Comparison of ENCODE assay signal across 28 cellular contexts in the genomic region with DNA sequence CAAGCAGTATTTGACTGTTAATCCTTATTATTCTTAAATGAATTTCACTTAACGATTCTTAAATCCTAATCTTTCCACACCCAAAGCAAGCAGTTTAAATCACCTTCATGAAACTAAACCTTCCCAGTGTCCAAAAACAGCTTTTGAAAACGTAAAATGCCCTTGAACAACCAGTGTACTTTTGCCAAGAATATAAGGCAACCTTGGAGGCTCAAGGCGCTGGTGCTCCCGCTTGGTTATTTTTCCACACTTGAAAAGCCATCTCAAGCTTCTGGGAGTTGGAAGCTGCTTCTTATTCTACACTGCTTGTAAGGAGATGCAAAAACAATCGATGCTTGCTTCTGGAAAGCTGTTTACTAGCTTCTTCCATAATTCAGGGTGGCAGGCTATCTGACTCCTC.
"Had no signal": no experiment of that assay in that cellular context is flagged by ENCODE, and none has a peak within 500 bp of the region (broad histone marks: within the 10 kb centered on the region; RNA-seq: fewer than 3 reads in every experiment).

No MANE protein-coding gene starts in this region.

- ATAC-seq: stimulated activated effector memory CD8-positive, alpha-beta T cell treated with anti-CD3 and anti-CD28 coated beads, Interleukin-12 subunit alpha, Interleukin-12 subunit beta, amount 100 ng/mL, for 72 hours; stimulated activated memory B cell treated with anti-CD40 and anti-IgM and Interleukin-4, amounts not matched to agents 10 μg/mL and 1 μg/mL and 100 μg/mL, for 72 hours; stimulated activated naive B cell treated with anti-CD40 and anti-IgM and Interleukin-4, amounts not matched to agents 10 μg/mL and 1 μg/mL and 100 μg/mL, for 72 hours; stimulated activated naive CD8-positive, alpha-beta T cell treated with anti-CD3 and anti-CD28 coated beads, Interleukin-15, amount 100 ng/mL, for 72 hours; stimulated activated naive CD8-positive, alpha-beta T cell treated with anti-CD3 and anti-CD28 coated beads, Interleukin-15, Interleukin-2, amounts not matched to agents 100 U/mL and 50 U/mL, for 24 hours; upper lobe of right lung had no signal

- H3K27ac ChIP-seq: stomach, suprapubic skin, testis, thoracic aorta, thyroid gland, tibial artery, tibial nerve, transverse colon, upper lobe of left lung, upper lobe of right lung, uterus, vagina had no signal

- H3K27me3 ChIP-seq: stomach, suprapubic skin, testis, thyroid gland, tibial artery, tibial nerve, transverse colon, upper lobe of left lung, upper lobe of right lung, uterus, vagina had no signal

- H3K36me3 ChIP-seq: stomach, suprapubic skin, thoracic aorta, thyroid gland, tibial artery, tibial nerve, transverse colon, upper lobe of left lung, upper lobe of right lung, uterus, vagina had no signal

- H3K4me1 ChIP-seq: stomach, suprapubic skin, thyroid gland, tibial nerve, transverse colon, upper lobe of left lung, upper lobe of right lung, uterus, vagina had no signal

- H3K36me3 Mint-ChIP-seq: stimulated activated effector memory CD8-positive, alpha-beta T cell treated with anti-CD3 and anti-CD28 coated beads, Interleukin-12 subunit alpha, Interleukin-12 subunit beta, amount 100 ng/mL, for 72 hours; stimulated activated memory B cell treated with anti-CD40 and anti-IgM and Interleukin-4, amounts not matched to agents 10 μg/mL and 1 μg/mL and 100 μg/mL, for 72 hours; stimulated activated naive B cell treated with anti-CD40 and anti-IgM and Interleukin-4, amounts not matched to agents 10 μg/mL and 1 μg/mL and 100 μg/mL, for 72 hours; type B pancreatic cell had no signal

- H3K9me3 Mint-ChIP-seq: stimulated activated naive B cell treated with anti-CD40 and anti-IgM and Interleukin-4, amounts not matched to agents 10 μg/mL and 1 μg/mL and 100 μg/mL, for 72 hours; stimulated activated naive CD8-positive, alpha-beta T cell treated with anti-CD3 and anti-CD28 coated beads, Interleukin-15, amount 100 ng/mL, for 72 hours; type B pancreatic cell had no signal

- H3K4me3 Mint-ChIP-seq: stimulated activated effector memory CD8-positive, alpha-beta T cell treated with anti-CD3 and anti-CD28 coated beads, Interleukin-12 subunit alpha, Interleukin-12 subunit beta, amount 100 ng/mL, for 72 hours; stimulated activated memory B cell treated with anti-CD40 and anti-IgM and Interleukin-4, amounts not matched to agents 10 μg/mL and 1 μg/mL and 100 μg/mL, for 72 hours; stimulated activated naive B cell treated with anti-CD40 and anti-IgM and Interleukin-4, amounts not matched to agents 10 μg/mL and 1 μg/mL and 100 μg/mL, for 72 hours; stimulated activated naive CD8-positive, alpha-beta T cell treated with anti-CD3 and anti-CD28 coated beads, Interleukin-15, amount 100 ng/mL, for 72 hours; stimulated activated naive CD8-positive, alpha-beta T cell treated with anti-CD3 and anti-CD28 coated beads, Interleukin-15, Interleukin-2, amounts not matched to agents 100 ng/mL and 50 ng/mL, for 24 hours; type B pancreatic cell had no signal

- H3K9me3 ChIP-seq: stomach, suprapubic skin, testis, thoracic aorta, thyroid gland, tibial artery, tibial nerve, transverse colon, upper lobe of left lung, upper lobe of right lung, uterus, vagina had no signal

- DNase-seq: stimulated activated CD4-positive, alpha-beta T cell treated with anti-CD3 and anti-CD28 coated beads, Interleukin-2, amount 100 ng/mL, for 48 hours; stimulated activated CD4-positive, alpha-beta T cell treated with anti-CD3 and anti-CD28 coated beads, Interleukin-4, amount 100 ng/mL, for 1 hour; stimulated activated CD4-positive, alpha-beta T cell treated with anti-CD3 and anti-CD28 coated beads, Interleukin-4, amount 100 ng/mL, for 24 hours; stimulated activated CD4-positive, alpha-beta T cell treated with anti-CD3 and anti-CD28 coated beads, Interleukin-4, amount 100 ng/mL, for 4 hours; stimulated activated CD8-positive, alpha-beta memory T cell treated with anti-CD3 and anti-CD28 coated beads, Interleukin-4, amount 100 ng/mL, for 48 hours; stimulated activated naive B cell treated with anti-CD40 and anti-IgM and Interleukin-4, amounts not matched to agents 10 μg/mL and 1 μg/mL and 100 μg/mL, for 72 hours; stimulated activated naive CD4-positive, alpha-beta T cell; stimulated activated naive CD4-positive, alpha-beta T cell treated with Interleukin-2 at 50 U/mL for 16 hours; stimulated activated naive CD8-positive, alpha-beta T cell treated with anti-CD3 and anti-CD28 coated beads, Interleukin-15, amount 100 ng/mL, for 72 hours; stimulated activated naive CD8-positive, alpha-beta T cell treated with anti-CD3 and anti-CD28 coated beads, Interleukin-15, Interleukin-2, amounts not matched to agents 100 U/mL and 50 U/mL, for 24 hours; stomach; substantia nigra; testis; thyroid gland; tibial artery; transverse colon; trophoblast cell; upper lobe of left lung; upper lobe of right lung; uterus had no signal

- H3K27ac Mint-ChIP-seq: stimulated activated effector memory CD8-positive, alpha-beta T cell treated with anti-CD3 and anti-CD28 coated beads, Interleukin-12 subunit alpha, Interleukin-12 subunit beta, amount 100 ng/mL, for 72 hours; stimulated activated memory B cell treated with anti-CD40 and anti-IgM and Interleukin-4, amounts not matched to agents 10 μg/mL and 1 μg/mL and 100 μg/mL, for 72 hours; stimulated activated naive B cell treated with anti-CD40 and anti-IgM and Interleukin-4, amounts not matched to agents 10 μg/mL and 1 μg/mL and 100 μg/mL, for 72 hours; stimulated activated naive CD8-positive, alpha-beta T cell treated with anti-CD3 and anti-CD28 coated beads, Interleukin-15, amount 100 ng/mL, for 72 hours; stimulated activated naive CD8-positive, alpha-beta T cell treated with anti-CD3 and anti-CD28 coated beads, Interleukin-15, Interleukin-2, amounts not matched to agents 100 ng/mL and 50 ng/mL, for 24 hours; type B pancreatic cell had no signal

- H3K4me1 Mint-ChIP-seq: stimulated activated effector memory CD8-positive, alpha-beta T cell treated with anti-CD3 and anti-CD28 coated beads, Interleukin-12 subunit alpha, Interleukin-12 subunit beta, amount 100 ng/mL, for 72 hours; stimulated activated memory B cell treated with anti-CD40 and anti-IgM and Interleukin-4, amounts not matched to agents 10 μg/mL and 1 μg/mL and 100 μg/mL, for 72 hours; stimulated activated naive B cell treated with anti-CD40 and anti-IgM and Interleukin-4, amounts not matched to agents 10 μg/mL and 1 μg/mL and 100 μg/mL, for 72 hours; stimulated activated naive CD8-positive, alpha-beta T cell treated with anti-CD3 and anti-CD28 coated beads, Interleukin-15, amount 100 ng/mL, for 72 hours had no signal

- H3K4me3 ChIP-seq: stomach, suprapubic skin, testis, thoracic aorta, thyroid gland, tibial artery, tibial nerve, transverse colon, upper lobe of left lung, upper lobe of right lung, uterus, vagina had no signal

- H3K27me3 Mint-ChIP-seq: stimulated activated memory B cell treated with anti-CD40 and anti-IgM and Interleukin-4, amounts not matched to agents 10 μg/mL and 1 μg/mL and 100 μg/mL, for 72 hours; stimulated activated naive B cell treated with anti-CD40 and anti-IgM and Interleukin-4, amounts not matched to agents 10 μg/mL and 1 μg/mL and 100 μg/mL, for 72 hours; stimulated activated naive CD8-positive, alpha-beta T cell treated with anti-CD3 and anti-CD28 coated beads, Interleukin-15, amount 100 ng/mL, for 72 hours; stimulated activated naive CD8-positive, alpha-beta T cell treated with anti-CD3 and anti-CD28 coated beads, Interleukin-15, Interleukin-2, amounts not matched to agents 100 ng/mL and 50 ng/mL, for 24 hours; type B pancreatic cell had no signal
